Comparison of ENCODE assay signal across 8 cellular contexts in the genomic region with DNA sequence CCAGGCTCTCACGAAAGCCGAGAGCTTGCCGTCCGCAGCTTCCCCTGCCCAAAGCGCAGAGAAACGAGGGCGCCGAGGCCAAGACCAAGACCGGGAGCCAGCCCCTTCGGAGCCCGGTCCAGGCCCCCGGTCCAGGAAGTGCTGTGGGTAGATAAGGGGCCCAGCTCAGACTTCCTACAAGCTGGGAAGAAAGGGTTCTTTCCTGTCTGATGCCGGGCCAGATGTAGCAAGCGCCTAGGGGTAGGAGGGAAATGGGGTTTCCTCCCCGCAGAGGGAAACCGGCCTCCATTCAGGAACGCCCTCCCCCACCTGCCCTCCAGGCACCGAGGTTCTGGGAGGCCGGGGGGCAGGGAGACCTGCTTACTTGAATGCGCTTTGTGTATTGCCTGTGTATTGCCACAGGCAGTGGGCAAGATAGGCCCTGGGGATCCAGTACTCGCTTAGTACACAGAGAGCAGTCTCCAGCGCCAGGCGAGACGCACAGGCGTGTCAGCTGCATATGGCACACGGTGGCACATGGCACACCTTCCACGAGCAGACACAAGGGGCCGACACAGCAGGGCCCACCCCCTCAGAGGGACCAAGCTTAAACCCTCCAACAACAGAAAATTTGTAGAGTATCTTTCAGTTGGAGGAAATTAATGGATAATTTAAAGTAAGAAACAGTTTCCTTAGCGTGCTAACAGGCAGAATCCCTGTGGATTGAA. TPM values are rescaled to one million over a fixed set of nuclear protein-coding genes. Genes with fewer than 3 reads are reported as not detected.
A peak's percentile ranks its signal among the peaks of the same experiment; 100 is the strongest.
DNase-seq lines count a peak whose midpoint lies in the region; ATAC-seq, FAIRE-seq and TF ChIP-seq lines count a peak whose summit lies in the region.

No MANE protein-coding gene starts in this region.

- DNase-seq in SJSA1 (ENCODE audit: low read depth in 1 of 2, low spot score in 2 of 2) (no peak), astrocyte (ENCODE audit: low read depth) (no peak), immature natural killer cell (peak; percentile 32 to 36 (median 36)), mucosa of gallbladder (ENCODE audit: low spot score) (no peak)
- DNase-seq in stimulated activated CD4-positive, alpha-beta T cell treated with anti-CD3 and anti-CD28 coated beads, Interleukin-4, amount 100 ng/mL, for 24 hours = peak; percentile 52

- peaks cover 8% of the 10 kb centered on the region for H3K4me1 Mint-ChIP-seq in astrocyte (ENCODE audit: low read depth, unreplicated experiment)
- peaks cover 19 to 26% of the 10 kb centered on the region in 2 donors for H3K4me1 Mint-ChIP-seq in immature natural killer cell

- H3K36me3 ChIP-seq in SJSA1 = peaks cover 3% of the 10 kb centered on the region; the same call in 1 of the 2 replicates
- no peaks in the 10 kb centered on the region for H3K36me3 ChIP-seq in astrocyte (ENCODE audit: insufficient read depth, low read length)

- H3K36me3 Mint-ChIP-seq in astrocyte (ENCODE audit: low read depth, unreplicated experiment) (peaks cover 4% of the 10 kb centered on the region), immature natural killer cell (no peaks in the 10 kb centered on the region)

- H3K27me3 Mint-ChIP-seq in astrocyte (ENCODE audit: low read depth, unreplicated experiment) (peaks cover 25% of the 10 kb centered on the region), immature natural killer cell (ENCODE audit: low read depth in 3 of 3) (peaks cover 7 to 17% (median 7%) of the 10 kb centered on the region in 3 donors)

- peak overlapping the region; percentile 89 for H3K4me2 ChIP-seq in astrocyte (ENCODE audit: low read length)

- H3K27ac ChIP-seq in SJSA1 = peak overlapping the region; percentile 86
- no peak overlapping the region for H3K27ac ChIP-seq in astrocyte (ENCODE audit: low read depth, low read length)

- H3K9me3 Mint-ChIP-seq in astrocyte (ENCODE audit: unreplicated experiment) = no peaks in the 10 kb centered on the region
- H3K9me3 Mint-ChIP-seq in immature natural killer cell = no peaks in the 10 kb centered on the region

- no peaks in the 10 kb centered on the region for H4K20me1 ChIP-seq in astrocyte (ENCODE audit: insufficient read depth, low read length)

- H3K9me3 ChIP-seq in SJSA1 (replicated peaks) (peaks cover 3% of the 10 kb centered on the region; the same call in 1 of the 2 replicates), astrocyte (ENCODE audit: insufficient read depth, low read depth, low read length) (no peaks in the 10 kb centered on the region)

- no peaks in the 10 kb centered on the region for H3K79me2 ChIP-seq in astrocyte (ENCODE audit: insufficient read depth, low read length)

- H3K9ac ChIP-seq in astrocyte (ENCODE audit: low read length) = peak overlapping the region; percentile 66

- TF ChIP-seq CTCF in astrocyte (IDR thresholded peaks at IDR 0.05; ENCODE audit: insufficient read depth, low read depth, low read length) = no peak

- H3K4me1 ChIP-seq in SJSA1 (replicated peaks) (peaks cover 19% of the 10 kb centered on the region), astrocyte (ENCODE audit: insufficient read depth, low read length) (peaks cover 22% of the 10 kb centered on the region)

- H3K4me3 Mint-ChIP-seq in astrocyte (ENCODE audit: unreplicated experiment) (peak overlapping the region; percentile 64), immature natural killer cell (peak overlapping the region; percentile 54 to 71 (median 66))

- H3K27ac Mint-ChIP-seq in astrocyte (ENCODE audit: unreplicated experiment) = no peak overlapping the region
- H3K27ac Mint-ChIP-seq in immature natural killer cell = peak overlapping the region in 5 of 6 donors; percentile 23 to 72 (median 61)

- H2AFZ ChIP-seq in astrocyte (ENCODE audit: low read depth, low read length) = peak overlapping the region; percentile 74

- H3K27me3 ChIP-seq in SJSA1 (replicated peaks) (no peaks in the 10 kb centered on the region), astrocyte (ENCODE audit: insufficient read depth, low read length) (no peaks in the 10 kb centered on the region)

- ATAC-seq in GM18517 (IDR thresholded peaks at IDR 0.05; ENCODE audit: unreplicated experiment) (peak; percentile 32), HG03439 (IDR thresholded peaks at IDR 0.05; ENCODE audit: unreplicated experiment) (peak; percentile 34), HG02623 (IDR thresholded peaks at IDR 0.05; ENCODE audit: unreplicated experiment) (no peak)

- H3K4me3 ChIP-seq in SJSA1 (peak overlapping the region; percentile 60), astrocyte (ENCODE audit: insufficient read depth, low read depth, low read length) (peak overlapping the region; percentile 48)

- FAIRE-seq in astrocyte (lab: Jason Lieb, UNC) = no peak

RNA-seq across cellular contexts. Expression of a gene that starts 1.0 kb away (rescaled TPM):
- 8.6 and 13.4 TPM in 2 replicates for total RNA-seq in SJSA1 (2014; rRNA removed; shearing (Covaris generic))
- total RNA-seq in astrocyte (8.1 and 8.3 TPM in 2 replicates), mucosa of gallbladder (74.3 TPM)
- 10 to 100 TPM; 13.7 to 22.4 (median 21.0) TPM for polyA plus RNA-seq in immature natural killer cell

RNA-seq across cellular contexts. Expression of a gene that starts 29.7 kb away (rescaled TPM):
- total RNA-seq in SJSA1 (2014; rRNA removed; shearing (Covaris generic)) = 0.13 TPM in 1 of 2 replicates, not detected in the other
- total RNA-seq in astrocyte (0.87 and 1.0 TPM in 2 replicates), mucosa of gallbladder (22.8 TPM)
- polyA plus RNA-seq in immature natural killer cell = under 1 TPM in 1 of 3 donors, not detected in 2; 0.28 TPM

Comparison
In these comparisons a context has a peak if more than half of its experiments do, and no peak if none do; other contexts are left out.
1. DNase-seq: peak in immature natural killer cell (3 of 3) and stimulated activated CD4-positive, alpha-beta T cell treated with anti-CD3 and anti-CD28 coated beads, Interleukin-4, amount 100 ng/mL, for 24 hours (single experiment); none in SJSA1 (0 of 2), astrocyte (single experiment) and mucosa of gallbladder (single experiment).
2. RNA of a gene that starts 29.7 kb away (total RNA-seq): 22.8 TPM in mucosa of gallbladder (single experiment); 0.87 to 1.0 TPM in astrocyte and 0.13 TPM in SJSA1; every median in the first group is over 10 times any median in the second.